Comparison of ENCODE assay signal across 12 cellular contexts in the genomic region with DNA sequence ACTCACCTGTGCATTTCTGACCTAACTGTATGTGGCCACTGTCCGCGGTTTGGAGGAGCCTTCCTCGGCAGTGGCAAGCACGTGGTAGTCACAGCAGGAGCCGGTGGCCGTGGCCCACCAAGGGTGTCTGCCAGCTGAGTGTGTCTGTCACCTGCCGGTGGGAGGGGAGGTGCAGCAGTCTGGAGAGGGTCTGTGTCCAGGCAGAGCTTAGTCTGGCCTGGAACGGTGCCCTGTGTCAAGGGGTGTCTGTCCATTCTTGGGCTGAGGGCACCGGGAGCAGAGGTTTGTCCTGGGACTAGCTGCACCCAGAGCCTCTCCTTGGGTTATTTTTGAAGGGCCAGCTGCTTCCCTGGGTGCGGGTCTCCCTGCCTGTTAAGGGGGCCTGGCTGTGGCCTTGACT. TPM values are rescaled to one million over a fixed set of nuclear protein-coding genes. Genes with fewer than 3 reads are reported as not detected.
DNase-seq lines count a peak whose midpoint lies in the region; ATAC-seq, FAIRE-seq and TF ChIP-seq lines count a peak whose summit lies in the region.
"Had no signal": no experiment of that assay in that cellular context is flagged by ENCODE, and none has a peak within 500 bp of the region (broad histone marks: within the 10 kb centered on the region; RNA-seq: fewer than 3 reads in every experiment).

No MANE protein-coding gene starts in this region.

- BruUV-seq in endothelial cell of umbilical vein (replicated peaks; lab: Mats Ljungman, UMichigan): no TSS peak

- TF ChIP-seq POLR2A in endothelial cell of umbilical vein (IDR thresholded peaks at IDR 0.05; ENCODE audit: low read depth, low read length) (no peak), ovary (IDR thresholded peaks at IDR 0.05) (no peak)

- peaks cover 80% of the 10 kb centered on the region for H3K4me1 ChIP-seq in CD8-positive, alpha-beta memory T cell (ENCODE audit: insufficient read depth, low read length)
- H3K4me1 ChIP-seq in endothelial cell of umbilical vein (ENCODE audit: control insufficient read depth, extremely low read depth, insufficient read depth, low read length) (peaks cover 14% of the 10 kb centered on the region), ovary (ENCODE audit: insufficient read depth) (peaks cover 44% of the 10 kb centered on the region)

- POLR2A ChIA-PET in CD8-positive, alpha-beta memory T cell (lab: Charles Lee): interaction anchor here (3.1 kb wide), 1 partner anchor 224 kb away, joined by 16 read pairs; a partner anchor contains a TSS
- POLR2A ChIA-PET in T-cell (lab: Charles Lee): no interaction called here
- POLR2A ChIA-PET in endothelial cell of umbilical vein (lab: Charles Lee): no interaction called here

- no peak overlapping the region for H2AFZ ChIP-seq in endothelial cell of umbilical vein (ENCODE audit: low read depth, low read length)

- H3K79me2 ChIP-seq in endothelial cell of umbilical vein (ENCODE audit: control insufficient read depth, insufficient read depth, low read length): peaks cover 17% of the 10 kb centered on the region

- peak overlapping the region in 6 of 7 donors; percentile 19 to 91 (median 76) for H3K4me3 Mint-ChIP-seq in CD8-positive, alpha-beta memory T cell
- peak overlapping the region in 1 of 3 donors; percentile 94 for H3K4me3 Mint-ChIP-seq in T-cell

- peaks cover 0 to 16% of the 10 kb centered on the region in 2 donors for H3K27me3 Mint-ChIP-seq in CD8-positive, alpha-beta memory T cell
- H3K27me3 Mint-ChIP-seq in T-cell: no peaks in the 10 kb centered on the region

- H4K20me1 ChIP-seq in endothelial cell of umbilical vein (replicated peaks; ENCODE audit: control insufficient read depth, extremely low read depth, insufficient read depth, low read length): no peaks in the 10 kb centered on the region

- peak overlapping the region; percentile 4 for H3K27ac ChIP-seq in CD8-positive, alpha-beta memory T cell (ENCODE audit: low read depth, low read length)
- H3K27ac ChIP-seq in endothelial cell of umbilical vein (ENCODE audit: insufficient read depth, low read depth, low read length) (peak overlapping the region; percentile 69), ovary (peak overlapping the region; percentile 6 to 70)

- 74 to 94% (median 79%) methylated on average over 9 to 10 of the region's 10 CpGs for WGBS in ovary, 3 donors

- H3K9me3 ChIP-seq in CD8-positive, alpha-beta memory T cell (ENCODE audit: low read length): no peaks in the 10 kb centered on the region
- H3K9me3 ChIP-seq in endothelial cell of umbilical vein (replicated peaks; ENCODE audit: control insufficient read depth, insufficient read depth, low read length): no peaks in the 10 kb centered on the region
- H3K9me3 ChIP-seq in ovary: no peaks in the 10 kb centered on the region

- H3K36me3 ChIP-seq in CD8-positive, alpha-beta memory T cell (ENCODE audit: insufficient read depth, low read length): peaks cover 63% of the 10 kb centered on the region
- H3K36me3 ChIP-seq in endothelial cell of umbilical vein (ENCODE audit: control insufficient read depth in 2 of 2, extremely low read depth in 1 of 2, insufficient read depth in 2 of 2, low read length in 2 of 2): peaks cover 5 to 27% of the 10 kb centered on the region in 2 experiments
- H3K36me3 ChIP-seq in ovary: no peaks in the 10 kb centered on the region

- H3K9ac ChIP-seq in endothelial cell of umbilical vein (replicated peaks; ENCODE audit: extremely low read depth, insufficient read depth, low read length): peak overlapping the region; percentile 30

- no peak overlapping the region for H3K4me2 ChIP-seq in endothelial cell of umbilical vein (ENCODE audit: insufficient read depth, low read length)

- no peak for ATAC-seq in T-cell (replicated peaks in 1 of 4)
- ATAC-seq in GM21423 (IDR thresholded peaks at IDR 0.05; ENCODE audit: unreplicated experiment): no peak

- no peaks in the 10 kb centered on the region for H3K9me1 ChIP-seq in endothelial cell of umbilical vein (replicated peaks; ENCODE audit: control insufficient read depth, extremely low read depth, insufficient read depth, low read length)

- H3K4me1 Mint-ChIP-seq in CD8-positive, alpha-beta memory T cell: peaks cover 75 to 85% (median 77%) of the 10 kb centered on the region in 3 donors
- peaks cover 66 to 84% (median 78%) of the 10 kb centered on the region in 3 donors for H3K4me1 Mint-ChIP-seq in T-cell

- H3K4me3 ChIP-seq in CD8-positive, alpha-beta memory T cell (ENCODE audit: low read length): no peak overlapping the region
- H3K4me3 ChIP-seq in endothelial cell of umbilical vein (replicated peaks in 1 of 3; ENCODE audit: insufficient read depth in 1 of 3, low read depth in 1 of 3, low read length in 3 of 3) (no peak overlapping the region), ovary (no peak overlapping the region)

- DNase-seq in CD8-positive, alpha-beta memory T cell: peak in 2 of 5 donors; percentile 8 to 46
- DNase-seq in T-cell (no peak), endothelial cell of umbilical vein (ENCODE audit: low read depth, low spot score) (no peak), ovary (peak in 3 of 5 donors; percentile 44 to 51 (median 47)), SW480 (ENCODE audit: low spot score) (no peak), GF-D8 (lab: John Stamatoyannopoulos, UW) (no peak), NK-92 (lab: John Stamatoyannopoulos, UW; ENCODE audit: unreplicated experiment) (no peak)
- DNase-seq: Calu3, NCI-H1092 had no signal

- peak overlapping the region; percentile 93 to 100 (median 98) for H3K27ac Mint-ChIP-seq in CD8-positive, alpha-beta memory T cell
- peak overlapping the region; percentile 97 to 100 for H3K27ac Mint-ChIP-seq in T-cell

- FAIRE-seq in endothelial cell of umbilical vein (lab: Jason Lieb, UNC): no peak
- FAIRE-seq: endometrium, islet of Langerhans had no signal

- peaks cover 0 to 1% (median 0%) of the 10 kb centered on the region in 5 donors for H3K9me3 Mint-ChIP-seq in CD8-positive, alpha-beta memory T cell
- H3K9me3 Mint-ChIP-seq in T-cell: no peaks in the 10 kb centered on the region

- CTCF ChIA-PET in CD8-positive, alpha-beta memory T cell (lab: Charles Lee): no interaction called here
- CTCF ChIA-PET in T-cell (lab: Charles Lee): no interaction called here
- CTCF ChIA-PET in endothelial cell of umbilical vein (lab: Charles Lee): interaction anchor here (1.4 kb wide), 2 partner anchors 15 to 846 kb away, joined by 4 to 7 read pairs; no protein-coding TSS in a partner anchor

- intact Hi-C loops in endothelial cell of umbilical vein (cut with micrococcal nuclease): loop anchor here (10.0 kb wide), 1 partner anchor 1009 kb away; no protein-coding TSS in a partner anchor
- intact Hi-C loops in ovary (cut with DNase I): loop anchor here in 1 of 4 donors (10.0 kb wide), 1 partner anchor 199 kb away; no protein-coding TSS in a partner anchor

- no peaks in the 10 kb centered on the region for H3K27me3 ChIP-seq in CD8-positive, alpha-beta memory T cell (ENCODE audit: insufficient read depth, low read length, poor library complexity, severe bottlenecking)
- H3K27me3 ChIP-seq in endothelial cell of umbilical vein (ENCODE audit: control insufficient read depth in 2 of 2, insufficient read depth in 2 of 2, low read length in 2 of 2): no peaks in the 10 kb centered on the region
- no peaks in the 10 kb centered on the region for H3K27me3 ChIP-seq in ovary

- no peak for TF ChIP-seq EP300 in ovary (IDR thresholded peaks at IDR 0.05)

- peaks cover 12 to 87% (median 16%) of the 10 kb centered on the region in 3 donors for H3K36me3 Mint-ChIP-seq in CD8-positive, alpha-beta memory T cell
- peaks cover 37% of the 10 kb centered on the region for H3K36me3 Mint-ChIP-seq in T-cell

- TF ChIP-seq CTCF in endothelial cell of umbilical vein (IDR thresholded peaks at IDR 0.05; ENCODE audit: extremely low read depth in 1 of 2, insufficient read depth in 1 of 2, low read depth in 1 of 2, low read length in 2 of 2) (no peak), ovary (IDR thresholded peaks at IDR 0.05) (no peak)

- dilution Hi-C loops in endothelial cell of umbilical vein (cut with MboI; ENCODE audit: extremely low pct_ligation_motif_present, low sequenced_read_pairs): no loop called here

TF ChIP-seq in endothelial cell of umbilical vein, 7 proteins besides CTCF, POLR2A, EP300 and RAD21 (continues in another document):
- TF ChIP-seq GATA2 (IDR thresholded peaks at IDR 0.05; ENCODE audit: insufficient read depth, insufficient read length, low read depth, low read length) (no peak), JUN (IDR thresholded peaks at IDR 0.05; ENCODE audit: borderline replicate concordance, insufficient read depth, insufficient read length, low read depth) (no peak), MYC (IDR thresholded peaks at IDR 0.05; ENCODE audit: low read depth, low read length) (no peak), FOS (IDR thresholded peaks at IDR 0.05; ENCODE audit: borderline replicate concordance, insufficient read depth, low read length) (no peak), POLR2AphosphoS5 (IDR thresholded peaks at IDR 0.05; ENCODE audit: insufficient read depth, low read depth, low read length) (no peak)

RNA-seq across cellular contexts. Expression of a gene that starts 5.0 kb away (rescaled TPM):
- total RNA-seq in CD8-positive, alpha-beta memory T cell: 100 to 1,000 TPM; 101 to 107 TPM
- polyA plus RNA-seq in CD8-positive, alpha-beta memory T cell: 94.4 TPM
- total RNA-seq in T-cell (100 to 1,000 TPM; 111 to 271 (median 124) TPM), endothelial cell of umbilical vein (22.1 and 27.5 TPM in 2 replicates), ovary (10 to 100 TPM; 20.0 to 77.6 (median 39.3) TPM)
- polyA plus RNA-seq in endothelial cell of umbilical vein (37.4 and 49.0 TPM in 2 replicates), ovary (10 to 100 TPM in 1 of 2 donors, 1 to 10 TPM in 1; 6.3 to 36.6 TPM)
- 17.9 and 21.1 TPM in 2 replicates for polyA plus RNA-seq in endothelial cell of umbilical vein (2011; cell fraction: cytosol; rRNA removed)
- 9.5 and 10.4 TPM in 2 replicates for polyA plus RNA-seq in endothelial cell of umbilical vein (2011; cell fraction: nucleus; rRNA removed)
- 16.4 and 24.6 TPM in 2 replicates for polyA plus RNA-seq in endothelial cell of umbilical vein (2012)
- 12.6 and 13.7 TPM in 2 replicates for polyA minus RNA-seq in endothelial cell of umbilical vein
- 20.5 TPM for polyA minus RNA-seq in endothelial cell of umbilical vein (2011; cell fraction: cytosol; rRNA and poly(A)+ RNA removed)
- 2.4 and 4.1 TPM in 2 replicates for polyA minus RNA-seq in endothelial cell of umbilical vein (2011; cell fraction: nucleus; rRNA and poly(A)+ RNA removed)

RNA-seq across cellular contexts. Expression of a gene that starts 45.2 kb away (rescaled TPM):
- 10 to 100 TPM; 50.2 to 52.8 TPM for total RNA-seq in CD8-positive, alpha-beta memory T cell
- polyA plus RNA-seq in CD8-positive, alpha-beta memory T cell: 40.7 TPM
- total RNA-seq in T-cell (10 to 100 TPM; 29.0 to 41.1 (median 29.4) TPM), endothelial cell of umbilical vein (34.1 and 37.1 TPM in 2 replicates), ovary (10 to 100 TPM; 13.9 to 24.0 (median 19.0) TPM)
- polyA plus RNA-seq in endothelial cell of umbilical vein (38.1 and 55.8 TPM in 2 replicates), ovary (10 to 100 TPM; 20.4 to 46.1 TPM)
- polyA plus RNA-seq in endothelial cell of umbilical vein (2011; cell fraction: cytosol; rRNA removed): 59.9 and 63.4 TPM in 2 replicates
- 90.9 and 107 TPM in 2 replicates for polyA plus RNA-seq in endothelial cell of umbilical vein (2011; cell fraction: nucleus; rRNA removed)
- polyA plus RNA-seq in endothelial cell of umbilical vein (2012): 36.1 and 43.6 TPM in 2 replicates
- 60.0 and 69.2 TPM in 2 replicates for polyA minus RNA-seq in endothelial cell of umbilical vein
- 50.8 TPM for polyA minus RNA-seq in endothelial cell of umbilical vein (2011; cell fraction: cytosol; rRNA and poly(A)+ RNA removed)
- 46.8 and 74.9 TPM in 2 replicates for polyA minus RNA-seq in endothelial cell of umbilical vein (2011; cell fraction: nucleus; rRNA and poly(A)+ RNA removed)

Comparison
In these comparisons a context has a peak if more than half of its experiments do, and no peak if none do; other contexts are left out.
1. DNase-seq: peak in ovary (3 of 5); none in T-cell (0 of 34), endothelial cell of umbilical vein (single experiment), SW480 (single experiment), GF-D8 (single experiment) and NK-92 (single experiment).
2. H3K27ac ChIP-seq: peak in every context shown above with its lines; median percentile 69 in endothelial cell of umbilical vein; 38 in ovary; 4 in CD8-positive, alpha-beta memory T cell.